Comparison of ENCODE assay signal across 20 cellular contexts in the genomic region with DNA sequence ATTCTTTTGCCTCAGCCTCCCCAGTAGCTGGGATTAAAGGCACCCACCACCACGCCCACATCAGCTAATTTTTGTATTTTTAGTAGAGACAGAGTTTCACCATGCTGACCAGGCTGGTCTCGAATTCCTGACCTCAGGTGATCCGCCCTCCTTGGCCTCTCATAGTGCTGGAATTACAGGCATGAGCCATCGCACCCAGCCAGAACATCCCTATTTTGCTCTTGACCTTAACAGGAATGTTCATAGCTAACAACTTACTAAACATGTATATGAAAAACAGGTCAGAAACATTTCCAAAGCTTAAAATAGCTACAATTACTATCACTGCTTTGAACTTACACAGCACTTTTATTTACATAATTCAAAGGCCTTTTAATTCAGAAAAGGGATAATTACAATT. TPM values are rescaled to one million over a fixed set of nuclear protein-coding genes. Genes with fewer than 3 reads are reported as not detected.
A peak's percentile ranks its signal among the peaks of the same experiment; 100 is the strongest.
DNase-seq lines count a peak whose midpoint lies in the region; ATAC-seq and TF ChIP-seq lines count a peak whose summit lies in the region.
"Had no signal": no experiment of that assay in that cellular context is flagged by ENCODE, and none has a peak within 500 bp of the region (broad histone marks: within the 10 kb centered on the region; RNA-seq: fewer than 3 reads in every experiment).

No MANE protein-coding gene starts in this region.

- no peaks in the 10 kb centered on the region for H3K4me1 Mint-ChIP-seq in CD4-positive, alpha-beta T cell (ENCODE audit: low read depth)
- H3K4me1 Mint-ChIP-seq: activated CD4-positive, alpha-beta memory T cell treated with anti-CD3 and anti-CD28 coated beads, Interleukin-2, amount 10 ng/mL, durations not matched to agents 7 days and 5 days had no signal

- H3K9me3 ChIP-seq in CD4-positive, alpha-beta T cell (ENCODE audit: control insufficient read depth, low read length): no peaks in the 10 kb centered on the region
- H3K9me3 ChIP-seq in HEK293 (ENCODE audit: control insufficient read depth, insufficient read depth, low read depth, low read length) (no peaks in the 10 kb centered on the region), esophagus muscularis mucosa (no peaks in the 10 kb centered on the region), prostate gland (no peaks in the 10 kb centered on the region)
- H3K9me3 ChIP-seq: BLaER1 treated with 17β-estradiol and CSF1 and Interleukin-3, amounts not matched to agents 10 nM and 100 nM; ovary had no signal

- H3K36me3 Mint-ChIP-seq in CD4-positive, alpha-beta T cell (ENCODE audit: low read depth): peaks cover 64% of the 10 kb centered on the region

- no peak overlapping the region for H3K27ac ChIP-seq in CD4-positive, alpha-beta T cell (ENCODE audit: low read depth, low read length)
- H3K27ac ChIP-seq in HEK293 (ENCODE audit: extremely low read depth, low read depth, low read length) (no peak overlapping the region), esophagus muscularis mucosa (replicated peaks in 1 of 4) (peak overlapping the region in 3 of 4 donors; percentile 34 to 55 (median 37)), prostate gland (no peak overlapping the region)
- H3K27ac ChIP-seq: BLaER1 treated with 17β-estradiol and CSF1 and Interleukin-3, amounts not matched to agents 10 nM and 100 nM; cardiac muscle cell; KMS-11; ovary had no signal

- no peak for TF ChIP-seq CTCF in CD4-positive, alpha-beta T cell (IDR thresholded peaks at IDR 0.05)
- TF ChIP-seq CTCF in HEK293 (tag by site-specific recombination; IDR thresholded peaks at IDR 0.05) (no peak), esophagus muscularis mucosa (IDR thresholded peaks at IDR 0.05) (no peak), omental fat pad (IDR thresholded peaks at IDR 0.05) (no peak), prostate gland (IDR thresholded peaks at IDR 0.05) (no peak)

- peaks cover 6 to 26% of the 10 kb centered on the region in 2 experiments; a peak in 2 of 3 replicates for H3K36me3 ChIP-seq in HEK293 (ENCODE audit: control insufficient read depth in 2 of 2, insufficient read depth in 1 of 2, low read length in 2 of 2)
- peaks cover 6 to 47% (median 34%) of the 10 kb centered on the region in 4 donors for H3K36me3 ChIP-seq in esophagus muscularis mucosa
- no peaks in the 10 kb centered on the region for H3K36me3 ChIP-seq in prostate gland
- H3K36me3 ChIP-seq: ovary had no signal

- no peak for TF ChIP-seq EP300 in esophagus muscularis mucosa (IDR thresholded peaks at IDR 0.05)

- intact Hi-C loops in CD4-positive, alpha-beta T cell (cut with DNase I, micrococcal nuclease): no loop called here
- intact Hi-C loops in esophagus muscularis mucosa (cut with DNase I): no loop called here
- intact Hi-C loops in prostate gland (cut with DNase I): no loop called here
- intact Hi-C loops in sciatic nerve (cut with DNase I): no loop called here

- H3K27ac Mint-ChIP-seq in CD4-positive, alpha-beta T cell: peak overlapping the region; percentile 27
- H3K27ac Mint-ChIP-seq: activated CD4-positive, alpha-beta memory T cell treated with anti-CD3 and anti-CD28 coated beads, Interleukin-2, amount 10 ng/mL, durations not matched to agents 7 days and 5 days; activated naive CD4-positive, alpha-beta T cell treated with anti-CD3 and anti-CD28 coated beads, Interleukin-2, amount 50 U/mL, for 72 hours had no signal

- POLR2A ChIA-PET in CD4-positive, alpha-beta T cell (lab: Charles Lee): no interaction called here
- POLR2A ChIA-PET in HEK293 (lab: Yijun Ruan, JAX): no interaction called here

- H3K27me3 ChIP-seq in CD4-positive, alpha-beta T cell (ENCODE audit: control insufficient read depth, insufficient read depth, low read length): no peaks in the 10 kb centered on the region
- no peaks in the 10 kb centered on the region for H3K27me3 ChIP-seq in esophagus muscularis mucosa
- H3K27me3 ChIP-seq in prostate gland (replicated peaks; ENCODE audit: insufficient read depth): no peaks in the 10 kb centered on the region
- H3K27me3 ChIP-seq: BLaER1 treated with 17β-estradiol and CSF1 and Interleukin-3, amounts not matched to agents 10 nM and 100 nM; cardiac muscle cell; ovary had no signal

- WGBS in esophagus muscularis mucosa: 73% methylated on average over 4 of the region's 4 CpGs
- WGBS in prostate gland: 84% methylated on average over 4 of the region's 4 CpGs

- H3K4me3 ChIP-seq in HEK293 (ENCODE audit: low read depth, low read length): no peak overlapping the region
- no peak overlapping the region for H3K4me3 ChIP-seq in esophagus muscularis mucosa
- H3K4me3 ChIP-seq in prostate gland: no peak overlapping the region
- H3K4me3 ChIP-seq: BLaER1 treated with 17β-estradiol and CSF1 and Interleukin-3, amounts not matched to agents 10 nM and 100 nM; cardiac muscle cell; ovary had no signal

- H3K4me3 Mint-ChIP-seq in CD4-positive, alpha-beta T cell: no peak overlapping the region
- H3K4me3 Mint-ChIP-seq: activated CD4-positive, alpha-beta memory T cell treated with anti-CD3 and anti-CD28 coated beads, Interleukin-2, amount 10 ng/mL, durations not matched to agents 7 days and 5 days; activated T-cell treated with anti-CD3 and anti-CD28 coated beads, Interleukin-2, amount 50 U/mL, for 4 hours had no signal

- TF ChIP-seq POLR2A in esophagus muscularis mucosa (IDR thresholded peaks at IDR 0.05; ENCODE audit: low read depth) (no peak), prostate gland (IDR thresholded peaks at IDR 0.05) (no peak)

- no peaks in the 10 kb centered on the region for H3K9me3 Mint-ChIP-seq in CD4-positive, alpha-beta T cell
- H3K9me3 Mint-ChIP-seq: activated CD4-positive, alpha-beta memory T cell treated with anti-CD3 and anti-CD28 coated beads, Interleukin-2, amount 10 ng/mL, durations not matched to agents 7 days and 5 days; activated naive CD4-positive, alpha-beta T cell treated with anti-CD3 and anti-CD28 coated beads, Interleukin-2, amount 50 U/mL, for 72 hours; activated T-cell treated with anti-CD3 and anti-CD28 coated beads, Interleukin-2, amount 50 U/mL, for 4 hours had no signal

- CTCF ChIA-PET in CD4-positive, alpha-beta T cell (lab: Charles Lee): no interaction called here
- CTCF ChIA-PET in HEK293 (lab: Yijun Ruan, JAX): no interaction called here

- DNase-seq in CD4-positive, alpha-beta T cell: no peak
- DNase-seq in esophagus muscularis mucosa (ENCODE audit: extremely low spot score): no peak
- no peak for DNase-seq in omental fat pad (ENCODE audit: low spot score)
- DNase-seq in prostate gland (ENCODE audit: low spot score): no peak
- no peak for DNase-seq in effector CD4-positive, alpha-beta T cell
- no peak for DNase-seq in sciatic nerve (ENCODE audit: low spot score)
- DNase-seq: activated CD4-positive, alpha-beta memory T cell treated with anti-CD3 and anti-CD28 coated beads, Interleukin-2, amount 10 ng/mL, durations not matched to agents 7 days and 5 days; activated T-cell treated with anti-CD3 and anti-CD28 coated beads, Interleukin-2, amount 50 U/mL, for 4 hours; effector memory CD4-positive, alpha-beta T cell; H7; NCI-H1417; NCI-H2171; ovary; small intestine had no signal

- no peaks in the 10 kb centered on the region for H3K27me3 Mint-ChIP-seq in CD4-positive, alpha-beta T cell
- H3K27me3 Mint-ChIP-seq: activated CD4-positive, alpha-beta memory T cell treated with anti-CD3 and anti-CD28 coated beads, Interleukin-2, amount 10 ng/mL, durations not matched to agents 7 days and 5 days had no signal

- no peak for ATAC-seq in CD4-positive, alpha-beta T cell (ENCODE audit: poor library complexity)
- ATAC-seq in omental fat pad (ENCODE audit: low FRiP score) (peak; percentile 54), sciatic nerve (no peak), GM21529 (IDR thresholded peaks at IDR 0.05; ENCODE audit: unreplicated experiment) (no peak)
- ATAC-seq: activated naive CD4-positive, alpha-beta T cell treated with anti-CD3 and anti-CD28 coated beads, Interleukin-2, amount 50 U/mL, for 72 hours; activated T-cell treated with anti-CD3 and anti-CD28 coated beads, Interleukin-2, amount 50 U/mL, for 4 hours had no signal

- H3K4me1 ChIP-seq in HEK293 (ENCODE audit: control insufficient read depth, insufficient read depth, low read length) (no peaks in the 10 kb centered on the region), esophagus muscularis mucosa (peaks cover 0 to 26% (median 18%) of the 10 kb centered on the region in 4 donors), prostate gland (replicated peaks) (no peaks in the 10 kb centered on the region)
- H3K4me1 ChIP-seq: BLaER1 treated with 17β-estradiol and CSF1 and Interleukin-3, amounts not matched to agents 10 nM and 100 nM had no signal

TF ChIP-seq in HEK293, 187 proteins besides CTCF, POLR2A, EP300 and RAD21:
- TF ChIP-seq ZNF600 (tag by site-specific recombination; IDR thresholded peaks at IDR 0.05) (peak; percentile 32; the same call in 1 of the 2 replicates), ZNF174 (tag by site-specific recombination; IDR thresholded peaks at IDR 0.05) (no peak), GLI4 (tag by site-specific recombination; IDR thresholded peaks at IDR 0.05) (no peak), ZSCAN16 (tag by site-specific recombination; IDR thresholded peaks at IDR 0.05) (no peak), KLF8 (tag by site-specific recombination; IDR thresholded peaks at IDR 0.05) (no peak), ZNF423 (tag by site-specific recombination; IDR thresholded peaks at IDR 0.05) (no peak), ZEB2 (tag by site-specific recombination; IDR thresholded peaks at IDR 0.05) (no peak), EGR2 (tag by site-specific recombination; IDR thresholded peaks at IDR 0.05; ENCODE audit: low read depth) (0 out of 2 replicates have a peak, but pooled peaks have one; percentile 11), ZNF785 (tag by site-specific recombination; IDR thresholded peaks at IDR 0.05) (no peak)

RNA-seq across cellular contexts. Expression of gene UQCC5, which starts 33.7 kb away (rescaled TPM):
- 1 to 10 TPM; 2.8 to 8.3 TPM for total RNA-seq in CD4-positive, alpha-beta T cell
- total RNA-seq in esophagus muscularis mucosa (10 to 100 TPM in 1 of 4 donors, 1 to 10 TPM in 3; 1.3 to 60.6 (median 7.0) TPM), omental fat pad (10 to 100 TPM in 2 of 4 donors, 1 to 10 TPM in 2; 3.2 to 27.9 (median 13.8) TPM), prostate gland (10 to 100 TPM in 1 of 2 donors, 1 to 10 TPM in 1; 3.0 to 16.5 TPM), sciatic nerve (16.0 TPM)

RNA-seq across cellular contexts. Expression of gene NT5DC2, which starts 36.4 kb away (rescaled TPM):
- 1 to 10 TPM; 2.5 to 4.2 TPM for total RNA-seq in CD4-positive, alpha-beta T cell
- total RNA-seq in esophagus muscularis mucosa: 10 to 100 TPM; 58.0 to 87.4 (median 72.9) TPM
- total RNA-seq in omental fat pad: 10 to 100 TPM; 18.3 to 50.3 (median 39.5) TPM
- total RNA-seq in prostate gland: 100 to 1,000 TPM in 1 of 2 donors, 10 to 100 TPM in 1; 70.8 to 117 TPM
- 78.3 TPM for total RNA-seq in sciatic nerve

Comparison
In these comparisons a context has a peak if more than half of its experiments do, and no peak if none do; other contexts are left out.
1. H3K27ac ChIP-seq: peak in esophagus muscularis mucosa (3 of 4); none in CD4-positive, alpha-beta T cell (single experiment), HEK293 (single experiment) and prostate gland (0 of 2).